8 cellular contexts compared by ENCODE assay signal in genomic region chr10:99981581-99982199, GRCh38. TPM values are rescaled to one million over a fixed set of nuclear protein-coding genes. Genes with fewer than 3 reads are reported as not detected.
A peak's percentile ranks its signal among the peaks of the same experiment; 100 is the strongest.
DNase-seq lines count a peak whose midpoint lies in the region; ATAC-seq, FAIRE-seq and TF ChIP-seq lines count a peak whose summit lies in the region.
"Had no signal": no experiment of that assay in that cellular context is flagged by ENCODE, and none has a peak within 500 bp of the region (broad histone marks: within the 10 kb centered on the region; RNA-seq: fewer than 3 reads in every experiment).

No MANE protein-coding gene starts in this region.

- no TSS peak for BruUV-seq in HCT116 (replicated peaks; lab: Mats Ljungman, UMichigan)

- TF ChIP-seq POLR2A in HCT116 (IDR thresholded peaks at IDR 0.05; ENCODE audit: borderline replicate concordance, extremely low read depth, insufficient read depth, insufficient read length): no peak

- ATAC-seq in HCT116 (no peak), GM21737 (IDR thresholded peaks at IDR 0.05; ENCODE audit: unreplicated experiment) (no peak)
- no peak for ATAC-seq in activated CD4-positive, CD25-positive, alpha-beta regulatory T cell treated with anti-CD3 and anti-CD28 coated beads, Interleukin-2, amount 50 U/mL, for 24 hours

- no peaks in the 10 kb centered on the region; a peak in 1 of 4 replicates for H3K36me3 ChIP-seq in HCT116 (ENCODE audit: control insufficient read depth in 1 of 2, insufficient read depth in 2 of 2, low read length in 2 of 2)
- no peaks in the 10 kb centered on the region for H3K36me3 ChIP-seq in esophagus (ENCODE audit: control insufficient read depth in 2 of 2, insufficient read depth in 2 of 2, low read length in 1 of 2)
- no peaks in the 10 kb centered on the region for H3K36me3 ChIP-seq in small intestine (ENCODE audit: control insufficient read depth in 2 of 2, insufficient read depth in 2 of 2, low read length in 2 of 2)

- no peak for FAIRE-seq in small intestine (lab: Jason Lieb, UNC)

- POLR2A ChIA-PET in HCT116 (lab: Charles Lee): interaction anchor here (1.4 to 1.9 kb wide), 3 partner anchors 13 to 64 kb away, joined by 3 to 7 read pairs (median 4); no protein-coding TSS in a partner anchor

- H3K4me1 ChIP-seq in HCT116 (ENCODE audit: control insufficient read depth in 1 of 2, insufficient read depth in 2 of 2, low read length in 2 of 2): peaks cover 83 to 99% of the 10 kb centered on the region in 2 experiments
- peaks cover 3 to 5% of the 10 kb centered on the region in 2 donors for H3K4me1 ChIP-seq in esophagus (ENCODE audit: control insufficient read depth in 2 of 2, insufficient read depth in 2 of 2, low read length in 1 of 2)
- H3K4me1 ChIP-seq in small intestine (ENCODE audit: control insufficient read depth in 2 of 2, insufficient read depth in 1 of 2, low read depth in 1 of 2, low read length in 1 of 2): peaks cover 8 to 28% of the 10 kb centered on the region in 2 donors

- DNase-seq in HCT116 (ENCODE audit: low read depth, low spot score) (no peak), NCI-H446 treated with DMSO at 0.1 percent for 48 hours (lab: John Stamatoyannopoulos, UW) (peak; percentile 88), small intestine (peak; percentile 77), retina (no peak)
- DNase-seq: MV-4-11 had no signal

- CTCF ChIA-PET in HCT116 (lab: Charles Lee): interaction anchor here (1.2 to 1.4 kb wide), 2 partner anchors 15 to 28 kb away, joined by 3 to 4 read pairs; partner anchors contain the start of gene DNMBP

- TF ChIP-seq RAD21 in HCT116 (IDR thresholded peaks at IDR 0.05; ENCODE audit: low read depth): no peak

- no peak for TF ChIP-seq CTCF in HCT116 (IDR thresholded peaks at IDR 0.05 in 2 of 3, conservative IDR thresholded peaks at IDR 0.05 in 1 of 3; ENCODE audit: borderline replicate concordance in 1 of 3, insufficient read depth in 1 of 3, low read depth in 2 of 3, low read length in 2 of 3)

- no peak overlapping the region for H2AFZ ChIP-seq in HCT116 (ENCODE audit: low read depth, low read length, poor library complexity, severe bottlenecking)

- H3K4me3 ChIP-seq in HCT116 (replicated peaks in 1 of 2; ENCODE audit: low read depth in 1 of 2, low read length in 2 of 2): no peak overlapping the region
- no peak overlapping the region for H3K4me3 ChIP-seq in esophagus (ENCODE audit: low read depth in 1 of 2, low read length in 2 of 2)
- no peak overlapping the region for H3K4me3 ChIP-seq in small intestine (ENCODE audit: low read depth in 1 of 2, low read length in 2 of 2)

- peak overlapping the region; percentile 3; the same call in 1 of the 2 replicates for H3K9ac ChIP-seq in HCT116 (ENCODE audit: low read length)

- intact Hi-C loops in HCT116 (cut with micrococcal nuclease): no loop called here

- no peaks in the 10 kb centered on the region for H3K9me2 ChIP-seq in HCT116 (ENCODE audit: insufficient read depth)

- WGBS in esophagus, 2 donors: 68 to 78% methylated on average over 6 of the region's 6 CpGs
- WGBS in small intestine, 3 donors: 22 to 66% (median 42%) methylated on average over 6 of the region's 6 CpGs

- peaks cover 100% of the 10 kb centered on the region for H3K79me2 ChIP-seq in HCT116 (ENCODE audit: insufficient read depth, low read length)

- peak overlapping the region; percentile 36 for H3K4me2 ChIP-seq in HCT116 (ENCODE audit: low read length)

- no peaks in the 10 kb centered on the region for H3K27me3 ChIP-seq in HCT116 (ENCODE audit: insufficient read depth, low read length)
- no peaks in the 10 kb centered on the region for H3K27me3 ChIP-seq in esophagus (ENCODE audit: control insufficient read depth in 1 of 2, insufficient read depth in 2 of 2, low read length in 2 of 2)
- H3K27me3 ChIP-seq in small intestine (ENCODE audit: control insufficient read depth in 2 of 2, insufficient read depth in 2 of 2, low read length in 2 of 2): no peaks in the 10 kb centered on the region

- RAD21 ChIA-PET in HCT116 (lab: Charles Lee; ENCODE audit: low non-redundant PET in 1 of 2, low total read pairs in 2 of 2, uncharacterized antibody in 2 of 2, unreplicated experiment in 2 of 2): interaction anchor here in 1 of 2 experiments (0.6 kb wide), 1 partner anchor 74 kb away, joined by 3 read pairs; no protein-coding TSS in a partner anchor

- H3K9me3 ChIP-seq in HCT116 (ENCODE audit: control insufficient read depth in 1 of 2, insufficient read depth in 1 of 2, low read depth in 1 of 2, low read length in 2 of 2) (no peaks in the 10 kb centered on the region), esophagus (ENCODE audit: control insufficient read depth in 2 of 2, insufficient read depth in 1 of 2, low read depth in 1 of 2, low read length in 1 of 2) (no peaks in the 10 kb centered on the region), small intestine (ENCODE audit: control insufficient read depth, low read depth) (no peaks in the 10 kb centered on the region)

- H4K20me1 ChIP-seq in HCT116 (ENCODE audit: insufficient read depth): no peaks in the 10 kb centered on the region

- H3K27ac ChIP-seq in HCT116 (ENCODE audit: low read depth, low read length) (peak overlapping the region; percentile 44), esophagus (ENCODE audit: low read depth in 2 of 2, low read length in 1 of 2) (peak overlapping the region; percentile 64 to 85), small intestine (ENCODE audit: low read depth in 1 of 2, low read length in 1 of 2) (peak overlapping the region; percentile 42 to 81)

TF ChIP-seq in HCT116, 20 proteins besides CTCF, POLR2A, EP300 and RAD21:
- no peak for TF ChIP-seq EGR1 (IDR thresholded peaks at IDR 0.05; ENCODE audit: low read depth)
- TF ChIP-seq ZBTB33 (IDR thresholded peaks at IDR 0.05; ENCODE audit: extremely low read depth, insufficient replicate concordance, low read length): no peak
- TF ChIP-seq ELF1 (IDR thresholded peaks at IDR 0.05; ENCODE audit: borderline replicate concordance, low read depth): no peak
- TF ChIP-seq ATF3 (IDR thresholded peaks at IDR 0.05): no peak
- TF ChIP-seq EZH2phosphoT487 (IDR thresholded peaks at IDR 0.05; ENCODE audit: borderline replicate concordance): no peak
- 0 out of 2 replicates have a peak, but pooled peaks have one; percentile 7 for TF ChIP-seq POLR2AphosphoS5 (IDR thresholded peaks at IDR 0.05; ENCODE audit: low read depth, low read length)

RNA-seq across cellular contexts. Expression of gene DNMBP, which starts 28.1 kb away (rescaled TPM):
- 60.3 TPM for total RNA-seq in HCT116 (2021; ENCODE audit: unreplicated experiment)
- polyA plus RNA-seq in HCT116 (2012): 25.2 and 36.2 TPM in 2 replicates
- polyA plus RNA-seq in esophagus (1 to 10 TPM; 5.4 to 6.4 TPM), small intestine (10 to 100 TPM; 18.4 to 34.2 (median 21.8) TPM)

Comparison
In these comparisons a context has a peak if more than half of its experiments do, and no peak if none do; other contexts are left out.
1. DNase-seq: peak in NCI-H446 treated with DMSO at 0.1 percent for 48 hours (single experiment) and small intestine (single experiment); none in HCT116 (single experiment) and retina (single experiment).
2. Peak in every context shown above with its lines, with median percentiles within 50 percentile points of each other: H3K27ac ChIP-seq.